Comparison of ENCODE assay signal across 1 cellular context in genomic region chr3:132654190-132654589, GRCh38.
TF ChIP-seq lines count a peak whose summit lies in the region.

No MANE protein-coding gene starts in this region.

TF ChIP-seq in K562, 482 proteins besides CTCF, POLR2A, EP300 and RAD21 (continued from another document and continues in another):
- TF ChIP-seq, protein P1, sequence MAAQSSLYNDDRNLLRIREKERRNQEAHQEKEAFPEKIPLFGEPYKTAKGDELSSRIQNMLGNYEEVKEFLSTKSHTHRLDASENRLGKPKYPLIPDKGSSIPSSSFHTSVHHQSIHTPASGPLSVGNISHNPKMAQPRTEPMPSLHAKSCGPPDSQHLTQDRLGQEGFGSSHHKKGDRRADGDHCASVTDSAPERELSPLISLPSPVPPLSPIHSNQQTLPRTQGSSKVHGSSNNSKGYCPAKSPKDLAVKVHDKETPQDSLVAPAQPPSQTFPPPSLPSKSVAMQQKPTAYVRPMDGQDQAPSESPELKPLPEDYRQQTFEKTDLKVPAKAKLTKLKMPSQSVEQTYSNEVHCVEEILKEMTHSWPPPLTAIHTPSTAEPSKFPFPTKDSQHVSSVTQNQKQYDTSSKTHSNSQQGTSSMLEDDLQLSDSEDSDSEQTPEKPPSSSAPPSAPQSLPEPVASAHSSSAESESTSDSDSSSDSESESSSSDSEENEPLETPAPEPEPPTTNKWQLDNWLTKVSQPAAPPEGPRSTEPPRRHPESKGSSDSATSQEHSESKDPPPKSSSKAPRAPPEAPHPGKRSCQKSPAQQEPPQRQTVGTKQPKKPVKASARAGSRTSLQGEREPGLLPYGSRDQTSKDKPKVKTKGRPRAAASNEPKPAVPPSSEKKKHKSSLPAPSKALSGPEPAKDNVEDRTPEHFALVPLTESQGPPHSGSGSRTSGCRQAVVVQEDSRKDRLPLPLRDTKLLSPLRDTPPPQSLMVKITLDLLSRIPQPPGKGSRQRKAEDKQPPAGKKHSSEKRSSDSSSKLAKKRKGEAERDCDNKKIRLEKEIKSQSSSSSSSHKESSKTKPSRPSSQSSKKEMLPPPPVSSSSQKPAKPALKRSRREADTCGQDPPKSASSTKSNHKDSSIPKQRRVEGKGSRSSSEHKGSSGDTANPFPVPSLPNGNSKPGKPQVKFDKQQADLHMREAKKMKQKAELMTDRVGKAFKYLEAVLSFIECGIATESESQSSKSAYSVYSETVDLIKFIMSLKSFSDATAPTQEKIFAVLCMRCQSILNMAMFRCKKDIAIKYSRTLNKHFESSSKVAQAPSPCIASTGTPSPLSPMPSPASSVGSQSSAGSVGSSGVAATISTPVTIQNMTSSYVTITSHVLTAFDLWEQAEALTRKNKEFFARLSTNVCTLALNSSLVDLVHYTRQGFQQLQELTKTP (IDR thresholded peaks at IDR 0.05; ENCODE audit: low read depth in 1 of 2, partially characterized antibody in 2 of 2): no peak
- TF ChIP-seq ZNF655 (CRISPR knock-in tag; IDR thresholded peaks at IDR 0.05) (no peak), CXXC5 (CRISPR knock-in tag; IDR thresholded peaks at IDR 0.05) (peak; percentile 55), ESRRB (CRISPR knock-in tag; IDR thresholded peaks at IDR 0.05; ENCODE audit: borderline replicate concordance) (no peak), SUPT5H (IDR thresholded peaks at IDR 0.05) (no peak), POLR2AphosphoS5 (IDR thresholded peaks at IDR 0.05; ENCODE audit: control insufficient read depth, insufficient read depth, low read depth, low read length) (peak; percentile 28; the same call in 1 of the 2 replicates), ZNF274 (IDR thresholded peaks at IDR 0.05; ENCODE audit: borderline replicate concordance, low read depth, low read length) (no peak), DMBX1 (CRISPR knock-in tag; IDR thresholded peaks at IDR 0.05; ENCODE audit: borderline replicate concordance) (peak; percentile 80; the same call in 1 of the 2 replicates), CBFA2T3 (IDR thresholded peaks at IDR 0.05) (peak; percentile 84), TCFL5 (CRISPR knock-in tag; conservative IDR thresholded peaks at IDR 0.05) (0 out of 2 replicates have a peak, but pooled peaks have one; percentile 58), NFE2 (IDR thresholded peaks at IDR 0.05; ENCODE audit: low read depth) (peak; percentile 49), MEF2D (tag; conservative IDR thresholded peaks at IDR 0.05; ENCODE audit: low read depth) (peak; percentile 65; the same call in 1 of the 2 replicates), NFE2L1 (tag; IDR thresholded peaks at IDR 0.05; ENCODE audit: borderline replicate concordance, low read depth) (peak; percentile 14; the same call in 1 of the 2 replicates), HINFP (tag; conservative IDR thresholded peaks at IDR 0.05; ENCODE audit: low read depth) (0 out of 2 replicates have a peak, but pooled peaks have one; percentile 31), ATF1 (CRISPR knock-in tag; IDR thresholded peaks at IDR 0.05) (no peak), ATF1 (tag; IDR thresholded peaks at IDR 0.05) (no peak), RFX7 (CRISPR knock-in tag; IDR thresholded peaks at IDR 0.05) (no peak), ZFP91 (CRISPR knock-in tag; IDR thresholded peaks at IDR 0.05) (no peak), TRIM24 (IDR thresholded peaks at IDR 0.05) (no peak), ZNF174 (CRISPR knock-in tag; IDR thresholded peaks at IDR 0.05) (no peak), PYGO2 (tag; IDR thresholded peaks at IDR 0.05) (peak; percentile 59), SMARCA4 (IDR thresholded peaks at IDR 0.05) (0 out of 2 replicates have a peak, but pooled peaks have one; percentile 17), NFIC (IDR thresholded peaks at IDR 0.05) (0 out of 2 replicates have a peak, but pooled peaks have one; percentile 38), MEIS2 (IDR thresholded peaks at IDR 0.05; ENCODE audit: partially characterized antibody) (peak; percentile 26), SMAD4 (CRISPR knock-in tag; conservative IDR thresholded peaks at IDR 0.05) (peak; percentile 50; the same call in 1 of the 2 replicates), ZNF239 (CRISPR knock-in tag; IDR thresholded peaks at IDR 0.05) (peak; percentile 77), ZC3H11A (IDR thresholded peaks at IDR 0.05; ENCODE audit: low read depth, low read length) (no peak), ZNF41 (CRISPR knock-in tag; conservative IDR thresholded peaks at IDR 0.05) (peak; percentile 86), MAZ (CRISPR knock-in tag; conservative IDR thresholded peaks at IDR 0.05 in 1 of 2, IDR thresholded peaks at IDR 0.05 in 1 of 2) (peak in 1 of 2 experiments; percentile 38; a peak in 1 of 4 replicates), FOSL1 (tag; conservative IDR thresholded peaks at IDR 0.05) (peak; percentile 56), CREB3 (tag; conservative IDR thresholded peaks at IDR 0.05; ENCODE audit: low read depth) (peak; percentile 89), HDAC1 (IDR thresholded peaks at IDR 0.05) (0 out of 4 replicates have a peak, but pooled peaks of 1 of the 2 experiments have one; percentile 34), DPF2 (IDR thresholded peaks at IDR 0.05) (0 out of 2 replicates have a peak, but pooled peaks have one; percentile 19), JUND (IDR thresholded peaks at IDR 0.05; ENCODE audit: borderline replicate concordance, low read depth, low read length) (0 out of 2 replicates have a peak, but pooled peaks have one; percentile 11), JUND (tag; IDR thresholded peaks at IDR 0.05; ENCODE audit: borderline replicate concordance, low read depth, low read length) (0 out of 3 replicates have a peak, but pooled peaks have one; percentile 25), BRCA1 (IDR thresholded peaks at IDR 0.05) (no peak), BRCA1 (CRISPR knock-in tag; IDR thresholded peaks at IDR 0.05) (no peak), ZNF589 (CRISPR knock-in tag; IDR thresholded peaks at IDR 0.05; ENCODE audit: low read depth) (peak; percentile 69; the same call in 1 of the 2 replicates), CTBP1 (IDR thresholded peaks at IDR 0.05; ENCODE audit: borderline replicate concordance) (peak; percentile 34; the same call in 1 of the 2 replicates), NCOR1 (IDR thresholded peaks at IDR 0.05) (peak; percentile 46; the same call in 1 of the 2 replicates), RB1 (IDR thresholded peaks at IDR 0.05; ENCODE audit: low read depth) (no peak), ZNF644 (tag; IDR thresholded peaks at IDR 0.05; ENCODE audit: low read depth) (peak; percentile 81; the same call in 1 of the 2 replicates)
- TF ChIP-seq, protein P2, sequence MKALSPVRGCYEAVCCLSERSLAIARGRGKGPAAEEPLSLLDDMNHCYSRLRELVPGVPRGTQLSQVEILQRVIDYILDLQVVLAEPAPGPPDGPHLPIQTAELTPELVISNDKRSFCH (CRISPR knock-in tag; IDR thresholded peaks at IDR 0.05): no peak
- TF ChIP-seq, protein P2 (tag; IDR thresholded peaks at IDR 0.05): peak; percentile 62; the same call in 1 of the 2 replicates
- TF ChIP-seq, protein P3, sequence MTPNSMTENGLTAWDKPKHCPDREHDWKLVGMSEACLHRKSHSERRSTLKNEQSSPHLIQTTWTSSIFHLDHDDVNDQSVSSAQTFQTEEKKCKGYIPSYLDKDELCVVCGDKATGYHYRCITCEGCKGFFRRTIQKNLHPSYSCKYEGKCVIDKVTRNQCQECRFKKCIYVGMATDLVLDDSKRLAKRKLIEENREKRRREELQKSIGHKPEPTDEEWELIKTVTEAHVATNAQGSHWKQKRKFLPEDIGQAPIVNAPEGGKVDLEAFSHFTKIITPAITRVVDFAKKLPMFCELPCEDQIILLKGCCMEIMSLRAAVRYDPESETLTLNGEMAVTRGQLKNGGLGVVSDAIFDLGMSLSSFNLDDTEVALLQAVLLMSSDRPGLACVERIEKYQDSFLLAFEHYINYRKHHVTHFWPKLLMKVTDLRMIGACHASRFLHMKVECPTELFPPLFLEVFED (CRISPR knock-in tag; conservative IDR thresholded peaks at IDR 0.05): no peak
- TF ChIP-seq, protein P4, sequence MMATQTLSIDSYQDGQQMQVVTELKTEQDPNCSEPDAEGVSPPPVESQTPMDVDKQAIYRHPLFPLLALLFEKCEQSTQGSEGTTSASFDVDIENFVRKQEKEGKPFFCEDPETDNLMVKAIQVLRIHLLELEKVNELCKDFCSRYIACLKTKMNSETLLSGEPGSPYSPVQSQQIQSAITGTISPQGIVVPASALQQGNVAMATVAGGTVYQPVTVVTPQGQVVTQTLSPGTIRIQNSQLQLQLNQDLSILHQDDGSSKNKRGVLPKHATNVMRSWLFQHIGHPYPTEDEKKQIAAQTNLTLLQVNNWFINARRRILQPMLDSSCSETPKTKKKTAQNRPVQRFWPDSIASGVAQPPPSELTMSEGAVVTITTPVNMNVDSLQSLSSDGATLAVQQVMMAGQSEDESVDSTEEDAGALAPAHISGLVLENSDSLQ (IDR thresholded peaks at IDR 0.05): peak; percentile 14; the same call in 1 of the 2 replicates
- TF ChIP-seq, protein P5, sequence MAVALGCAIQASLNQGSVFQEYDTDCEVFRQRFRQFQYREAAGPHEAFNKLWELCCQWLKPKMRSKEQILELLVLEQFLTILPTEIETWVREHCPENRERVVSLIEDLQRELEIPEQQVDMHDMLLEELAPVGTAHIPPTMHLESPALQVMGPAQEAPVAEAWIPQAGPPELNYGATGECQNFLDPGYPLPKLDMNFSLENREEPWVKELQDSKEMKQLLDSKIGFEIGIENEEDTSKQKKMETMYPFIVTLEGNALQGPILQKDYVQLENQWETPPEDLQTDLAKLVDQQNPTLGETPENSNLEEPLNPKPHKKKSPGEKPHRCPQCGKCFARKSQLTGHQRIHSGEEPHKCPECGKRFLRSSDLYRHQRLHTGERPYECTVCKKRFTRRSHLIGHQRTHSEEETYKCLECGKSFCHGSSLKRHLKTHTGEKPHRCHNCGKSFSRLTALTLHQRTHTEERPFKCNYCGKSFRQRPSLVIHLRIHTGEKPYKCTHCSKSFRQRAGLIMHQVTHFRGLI (CRISPR knock-in tag; IDR thresholded peaks at IDR 0.05): peak; percentile 73; the same call in 1 of the 2 replicates
- TF ChIP-seq, protein P6, sequence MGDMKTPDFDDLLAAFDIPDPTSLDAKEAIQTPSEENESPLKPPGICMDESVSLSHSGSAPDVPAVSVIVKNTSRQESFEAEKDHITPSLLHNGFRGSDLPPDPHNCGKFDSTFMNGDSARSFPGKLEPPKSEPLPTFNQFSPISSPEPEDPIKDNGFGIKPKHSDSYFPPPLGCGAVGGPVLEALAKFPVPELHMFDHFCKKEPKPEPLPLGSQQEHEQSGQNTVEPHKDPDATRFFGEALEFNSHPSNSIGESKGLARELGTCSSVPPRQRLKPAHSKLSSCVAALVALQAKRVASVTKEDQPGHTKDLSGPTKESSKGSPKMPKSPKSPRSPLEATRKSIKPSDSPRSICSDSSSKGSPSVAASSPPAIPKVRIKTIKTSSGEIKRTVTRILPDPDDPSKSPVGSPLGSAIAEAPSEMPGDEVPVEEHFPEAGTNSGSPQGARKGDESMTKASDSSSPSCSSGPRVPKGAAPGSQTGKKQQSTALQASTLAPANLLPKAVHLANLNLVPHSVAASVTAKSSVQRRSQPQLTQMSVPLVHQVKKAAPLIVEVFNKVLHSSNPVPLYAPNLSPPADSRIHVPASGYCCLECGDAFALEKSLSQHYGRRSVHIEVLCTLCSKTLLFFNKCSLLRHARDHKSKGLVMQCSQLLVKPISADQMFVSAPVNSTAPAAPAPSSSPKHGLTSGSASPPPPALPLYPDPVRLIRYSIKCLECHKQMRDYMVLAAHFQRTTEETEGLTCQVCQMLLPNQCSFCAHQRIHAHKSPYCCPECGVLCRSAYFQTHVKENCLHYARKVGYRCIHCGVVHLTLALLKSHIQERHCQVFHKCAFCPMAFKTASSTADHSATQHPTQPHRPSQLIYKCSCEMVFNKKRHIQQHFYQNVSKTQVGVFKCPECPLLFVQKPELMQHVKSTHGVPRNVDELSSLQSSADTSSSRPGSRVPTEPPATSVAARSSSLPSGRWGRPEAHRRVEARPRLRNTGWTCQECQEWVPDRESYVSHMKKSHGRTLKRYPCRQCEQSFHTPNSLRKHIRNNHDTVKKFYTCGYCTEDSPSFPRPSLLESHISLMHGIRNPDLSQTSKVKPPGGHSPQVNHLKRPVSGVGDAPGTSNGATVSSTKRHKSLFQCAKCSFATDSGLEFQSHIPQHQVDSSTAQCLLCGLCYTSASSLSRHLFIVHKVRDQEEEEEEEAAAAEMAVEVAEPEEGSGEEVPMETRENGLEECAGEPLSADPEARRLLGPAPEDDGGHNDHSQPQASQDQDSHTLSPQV (IDR thresholded peaks at IDR 0.05): peak; percentile 84
